In genomic region chr1:175355414-175355813, GRCh38 we compare ENCODE assay signal across 30 cellular contexts.
"Had no signal": no experiment of that assay in that cellular context is flagged by ENCODE, and none has a peak within 500 bp of the region (broad histone marks: within the 10 kb centered on the region; RNA-seq: fewer than 3 reads in every experiment).

No MANE protein-coding gene starts in this region.

- H3K4me1 ChIP-seq: adrenal gland, ascending aorta, body of pancreas, breast epithelium had no signal

- H3K9me3 ChIP-seq: adrenal gland, ascending aorta, body of pancreas, breast epithelium had no signal

- H3K27ac ChIP-seq: adrenal gland, ascending aorta, body of pancreas, brain microvascular endothelial cell, breast epithelium, cardiac muscle cell had no signal

- H3K4me3 ChIP-seq: adrenal gland, ascending aorta, body of pancreas, breast epithelium, cardiac muscle cell had no signal

- H3K36me3 ChIP-seq: adrenal gland, ascending aorta, brain microvascular endothelial cell, breast epithelium, cardiac muscle cell had no signal

- H3K27me3 ChIP-seq: adrenal gland, ascending aorta, body of pancreas, brain microvascular endothelial cell, breast epithelium, cardiac muscle cell had no signal

- DNase-seq: activated effector memory CD4-positive, alpha-beta T cell treated with anti-CD3 and anti-CD28 coated beads, Interleukin-2, amount 50 U/mL, for 16 hours; activated effector memory CD4-positive, alpha-beta T cell treated with Interleukin-2 at 50 U/mL for 16 hours; activated gamma-delta T cell; activated gamma-delta T cell treated with Interleukin-2 at 50 U/mL for 16 hours; activated naive CD4-positive, alpha-beta T cell; activated naive CD4-positive, alpha-beta T cell treated with anti-CD3 and anti-CD28 coated beads for 36 hours; activated naive CD4-positive, alpha-beta T cell treated with anti-CD3 and anti-CD28 coated beads, Interleukin-2, amount 10 ng/mL, durations not matched to agents 7 days and 5 days; activated naive CD4-positive, alpha-beta T cell treated with anti-CD3 and anti-CD28 coated beads, Interleukin-2, amount 50 U/mL, for 16 hours; activated naive CD4-positive, alpha-beta T cell treated with Interleukin-2 at 50 U/mL for 16 hours; activated naive CD8-positive, alpha-beta T cell treated with anti-CD3 and anti-CD28 coated beads for 36 hours; activated naive CD8-positive, alpha-beta T cell treated with anti-CD3 and anti-CD28 coated beads, Interleukin-2, amount 10 ng/mL, durations not matched to agents 7 days and 5 days; activated naive CD8-positive, alpha-beta T cell treated with anti-CD3 and anti-CD28 coated beads, Interleukin-2, amount 50 U/mL, for 24 hours; activated T-cell treated with anti-CD3 and anti-CD28 coated beads, Interleukin-2, amount 50 U/mL, for 1 hour; activated T-cell treated with anti-CD3 and anti-CD28 coated beads, Interleukin-2, amount 50 U/mL, for 24 hours; activated T-cell treated with anti-CD3 and anti-CD28 coated beads, Interleukin-2, amount 50 U/mL, for 4 hours; activated T-cell treated with anti-CD3 and anti-CD28 coated beads, Interleukin-2, amount 50 U/mL, for 48 hours; activated T-cell treated with anti-CD3 and anti-CD28 coated beads, Interleukin-2, amount 50 U/mL, for 72 hours; adrenal gland; amniotic stem cell; amygdala; anterior cingulate cortex; aorta; body of pancreas; brain microvascular endothelial cell; caudate nucleus; central memory CD4-positive, alpha-beta T cell; cerebellar nuclear complex had no signal
